ENCODE assay signal across 8 cellular contexts in the genomic region with DNA sequence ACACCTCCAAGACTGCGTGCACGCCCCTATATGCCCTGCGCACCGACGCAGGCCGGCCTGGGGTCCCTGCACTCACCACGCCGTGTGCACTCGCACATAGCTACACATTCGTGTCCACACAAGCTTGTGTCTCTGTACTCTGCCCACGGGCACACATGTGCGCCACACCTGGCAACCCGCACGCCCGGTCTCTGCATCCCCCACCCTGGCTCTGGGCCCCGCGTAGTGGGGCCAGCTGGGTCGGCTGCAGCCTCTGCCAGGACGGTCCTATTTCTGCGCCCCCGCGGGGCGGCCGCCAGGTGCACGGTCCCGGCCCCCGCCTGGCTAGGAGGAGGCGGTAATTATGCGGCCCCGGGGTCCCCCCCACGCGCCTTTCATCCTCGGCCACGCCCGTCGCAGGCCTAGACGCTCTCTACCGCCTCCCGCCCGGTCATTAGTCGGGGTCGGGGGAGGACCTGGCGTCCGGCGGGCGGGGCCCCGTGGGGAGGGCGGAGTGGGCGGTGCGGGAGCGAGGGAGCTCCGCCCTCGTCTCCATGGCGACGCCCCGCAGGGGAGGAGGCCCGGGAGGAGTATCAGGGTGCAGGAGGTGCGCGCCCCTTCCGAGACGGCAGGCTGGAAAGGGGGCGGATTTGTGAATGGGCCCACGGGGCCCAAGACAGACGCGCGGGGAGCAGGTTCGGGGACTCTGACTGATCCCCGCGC. TPM values are rescaled to one million over a fixed set of nuclear protein-coding genes. Genes with fewer than 3 reads are reported as not detected.
DNase-seq lines count a peak whose midpoint lies in the region; ATAC-seq, FAIRE-seq and TF ChIP-seq lines count a peak whose summit lies in the region.

No MANE protein-coding gene starts in this region.

- 5% methylated on average over 55 of the region's 69 CpGs for WGBS in prostate gland

- H3K27me3 ChIP-seq in right atrium auricular region (no peaks in the 10 kb centered on the region), prostate gland (replicated peaks; ENCODE audit: insufficient read depth) (no peaks in the 10 kb centered on the region)

- intact Hi-C loops in prostate gland (cut with DNase I), result loop anchor here (1.0 kb wide), 1 partner anchor 22 kb away; no protein-coding TSS in a partner anchor

- H3K36me3 ChIP-seq in right atrium auricular region (peaks cover 9% of the 10 kb centered on the region), prostate gland (peaks cover 0 to 5% of the 10 kb centered on the region in 2 donors)

- H3K27ac ChIP-seq in right atrium auricular region (peak overlapping the region; percentile 88 to 93), prostate gland (peak overlapping the region; percentile 82 to 88)

- no peak for FAIRE-seq in D721Med (lab: Jason Lieb, UNC)

- H3K9me3 ChIP-seq in right atrium auricular region (no peaks in the 10 kb centered on the region), prostate gland (no peaks in the 10 kb centered on the region)

- DNase-seq in D721Med (ENCODE audit: insufficient read length, low spot score) (peak; percentile 94), M059J (ENCODE audit: low read depth) (peak; percentile 89), T follicular helper cell (ENCODE audit: low read depth) (peak; percentile 74), amygdala (lab: John Stamatoyannopoulos, UW) (peak in 40 of 56 donors; percentile 28 to 77 (median 59)), right atrium auricular region (ENCODE audit: low spot score) (peak; percentile 90), prostate gland (ENCODE audit: low spot score) (peak; percentile 73)

- H3K4me3 ChIP-seq in right atrium auricular region, result peak overlapping the region; percentile 40 to 59
- H3K4me3 ChIP-seq in prostate gland, result peak overlapping the region; percentile 29 to 51

- ATAC-seq in GM21723 (IDR thresholded peaks at IDR 0.05; ENCODE audit: unreplicated experiment) (peak; percentile 41), GM19467 (IDR thresholded peaks at IDR 0.05; ENCODE audit: unreplicated experiment) (no peak)

- TF ChIP-seq CTCF in D721Med (IDR thresholded peaks at IDR 0.05; ENCODE audit: insufficient read depth, missing control alignments) (no peak), right atrium auricular region (IDR thresholded peaks at IDR 0.05) (no peak), prostate gland (IDR thresholded peaks at IDR 0.05) (peak in 1 of 4 experiments; percentile 11)

- H3K4me1 ChIP-seq in right atrium auricular region (peaks cover 0 to 73% of the 10 kb centered on the region in 2 donors), prostate gland (replicated peaks) (peaks cover 44% of the 10 kb centered on the region)

- TF ChIP-seq POLR2A in prostate gland (IDR thresholded peaks at IDR 0.05), result no peak

RNA-seq across cellular contexts. Expression of gene CIRBP, which starts 2.9 kb away (rescaled TPM):
- 115 and 145 TPM in 2 replicates for total RNA-seq in M059J (2014; rRNA removed; shearing (Covaris generic))
- 100 to 1,000 TPM; 288 to 385 TPM for total RNA-seq in right atrium auricular region
- 100 to 1,000 TPM; 753 to 863 TPM for total RNA-seq in prostate gland

RNA-seq across cellular contexts. Expression of gene FAM174C, which starts 9.1 kb away (rescaled TPM):
- total RNA-seq in M059J (2014; rRNA removed; shearing (Covaris generic)), result 108 and 128 TPM in 2 replicates
- 10 to 100 TPM; 28.9 to 29.8 TPM for total RNA-seq in right atrium auricular region
- total RNA-seq in prostate gland, result 10 to 100 TPM; 95.1 to 98.7 TPM

RNA-seq across cellular contexts. Expression of gene MIDN, which starts 17.9 kb away (rescaled TPM):
- total RNA-seq in M059J (2014; rRNA removed; shearing (Covaris generic)), result 4.5 and 11.0 TPM in 2 replicates
- total RNA-seq in right atrium auricular region (10 to 100 TPM; 42.1 to 42.2 TPM), prostate gland (10 to 100 TPM; 35.8 to 42.9 TPM)

RNA-seq across cellular contexts. Expression of gene EFNA2, which starts 19.4 kb away (rescaled TPM):
- total RNA-seq in M059J (2014; rRNA removed; shearing (Covaris generic)), result not detected in 2 replicates
- total RNA-seq in right atrium auricular region (not detected), prostate gland (not detected)

RNA-seq across cellular contexts. Expression of gene ATP5F1D, which starts 24.7 kb away (rescaled TPM):
- total RNA-seq in M059J (2014; rRNA removed; shearing (Covaris generic)), result 45.0 and 69.8 TPM in 2 replicates
- total RNA-seq in right atrium auricular region (100 to 1,000 TPM; 193 to 269 TPM), prostate gland (100 to 1,000 TPM; 109 to 151 TPM)
